ENCODE assay signal across 21 cellular contexts in genomic region chr7:149881328-149882263, GRCh38. TPM values are rescaled to one million over a fixed set of nuclear protein-coding genes. Genes with fewer than 3 reads are reported as not detected.
DNase-seq lines count a peak whose midpoint lies in the region; ATAC-seq and TF ChIP-seq lines count a peak whose summit lies in the region.
"Had no signal": no experiment of that assay in that cellular context is flagged by ENCODE, and none has a peak within 500 bp of the region (broad histone marks: within the 10 kb centered on the region; RNA-seq: fewer than 3 reads in every experiment).

No MANE protein-coding gene starts in this region.

- peaks cover 2% of the 10 kb centered on the region for H3K36me3 Mint-ChIP-seq in activated naive CD4-positive, alpha-beta T cell treated with anti-CD3 and anti-CD28 coated beads, Interleukin-2, amount 50 U/mL, for 24 hours
- peaks cover 20% of the 10 kb centered on the region for H3K36me3 Mint-ChIP-seq in activated naive CD4-positive, alpha-beta T cell treated with anti-CD3 and anti-CD28 coated beads, Interleukin-2, amount 10 ng/mL, durations not matched to agents 7 days and 5 days
- peaks cover 38% of the 10 kb centered on the region for H3K36me3 Mint-ChIP-seq in stimulated activated effector memory CD8-positive, alpha-beta T cell treated with anti-CD3 and anti-CD28 coated beads, Interleukin-12 subunit alpha, Interleukin-12 subunit beta, amount 100 ng/mL, for 72 hours
- H3K36me3 Mint-ChIP-seq: activated naive CD8-positive, alpha-beta T cell had no signal

- peaks cover 32% of the 10 kb centered on the region for H3K4me1 Mint-ChIP-seq in activated naive CD4-positive, alpha-beta T cell treated with anti-CD3 and anti-CD28 coated beads, Interleukin-2, amount 50 U/mL, for 24 hours
- peaks cover 26% of the 10 kb centered on the region for H3K4me1 Mint-ChIP-seq in activated naive CD4-positive, alpha-beta T cell treated with anti-CD3 and anti-CD28 coated beads, Interleukin-2, amount 10 ng/mL, durations not matched to agents 7 days and 5 days
- peaks cover 22% of the 10 kb centered on the region for H3K4me1 Mint-ChIP-seq in stimulated activated effector memory CD8-positive, alpha-beta T cell treated with anti-CD3 and anti-CD28 coated beads, Interleukin-12 subunit alpha, Interleukin-12 subunit beta, amount 100 ng/mL, for 72 hours

- H3K27ac ChIP-seq in WERI-Rb-1, result peak overlapping the region; percentile 46; the same call in 1 of the 2 replicates

- ATAC-seq in stimulated activated effector memory CD8-positive, alpha-beta T cell treated with anti-CD3 and anti-CD28 coated beads, Interleukin-12 subunit alpha, Interleukin-12 subunit beta, amount 100 ng/mL, for 72 hours, result no peak
- ATAC-seq: GM23338; stimulated activated naive CD8-positive, alpha-beta T cell treated with anti-CD3 and anti-CD28 coated beads, Interleukin-15, Interleukin-2, amounts not matched to agents 100 U/mL and 50 U/mL, for 24 hours; T-helper 17 cell had no signal

- no peak overlapping the region for H3K4me3 ChIP-seq in WERI-Rb-1 (ENCODE audit: low read depth, low read length)
- H3K4me3 ChIP-seq: GM23338 had no signal

- H3K27me3 ChIP-seq in WERI-Rb-1 (ENCODE audit: insufficient read depth, low read depth, severe bottlenecking), result no peaks in the 10 kb centered on the region

- peaks cover 4% of the 10 kb centered on the region for H3K36me3 ChIP-seq in WERI-Rb-1

- H3K27me3 Mint-ChIP-seq in activated naive CD4-positive, alpha-beta T cell treated with anti-CD3 and anti-CD28 coated beads, Interleukin-2, amount 50 U/mL, for 24 hours, result no peaks in the 10 kb centered on the region
- H3K27me3 Mint-ChIP-seq in activated naive CD4-positive, alpha-beta T cell treated with anti-CD3 and anti-CD28 coated beads, Interleukin-2, amount 10 ng/mL, durations not matched to agents 7 days and 5 days, result no peaks in the 10 kb centered on the region
- H3K27me3 Mint-ChIP-seq: activated naive CD8-positive, alpha-beta T cell; T-helper 17 cell had no signal

- TF ChIP-seq CTCF in WERI-Rb-1 (IDR thresholded peaks at IDR 0.05; ENCODE audit: low read depth, low read length) (no peak), GM10266 (IDR thresholded peaks at IDR 0.05; ENCODE audit: control insufficient read depth, insufficient read depth, low read depth, missing control alignments) (no peak)

- H3K9me3 Mint-ChIP-seq in activated naive CD4-positive, alpha-beta T cell treated with anti-CD3 and anti-CD28 coated beads, Interleukin-2, amount 50 U/mL, for 24 hours, result no peaks in the 10 kb centered on the region
- H3K9me3 Mint-ChIP-seq in activated naive CD4-positive, alpha-beta T cell treated with anti-CD3 and anti-CD28 coated beads, Interleukin-2, amount 10 ng/mL, durations not matched to agents 7 days and 5 days, result no peaks in the 10 kb centered on the region
- no peaks in the 10 kb centered on the region for H3K9me3 Mint-ChIP-seq in stimulated activated effector memory CD8-positive, alpha-beta T cell treated with anti-CD3 and anti-CD28 coated beads, Interleukin-12 subunit alpha, Interleukin-12 subunit beta, amount 100 ng/mL, for 72 hours
- H3K9me3 Mint-ChIP-seq: GM23338 had no signal

- CTCF ChIA-PET in activated naive CD4-positive, alpha-beta T cell treated with anti-CD3 and anti-CD28 coated beads, Interleukin-2, amount 10 ng/mL, durations not matched to agents 7 days and 5 days (lab: Charles Lee), result interaction anchor here (3.0 kb wide), 1 partner anchor 74 kb away, joined by 10 read pairs; no protein-coding TSS in a partner anchor

- H3K27ac Mint-ChIP-seq in activated naive CD4-positive, alpha-beta T cell treated with anti-CD3 and anti-CD28 coated beads, Interleukin-2, amount 50 U/mL, for 24 hours, result peak overlapping the region; percentile 72
- H3K27ac Mint-ChIP-seq in activated naive CD4-positive, alpha-beta T cell treated with anti-CD3 and anti-CD28 coated beads, Interleukin-2, amount 10 ng/mL, durations not matched to agents 7 days and 5 days, result no peak overlapping the region
- H3K27ac Mint-ChIP-seq in stimulated activated effector memory CD8-positive, alpha-beta T cell treated with anti-CD3 and anti-CD28 coated beads, Interleukin-12 subunit alpha, Interleukin-12 subunit beta, amount 100 ng/mL, for 72 hours, result peak overlapping the region; percentile 78
- H3K27ac Mint-ChIP-seq: activated naive CD8-positive, alpha-beta T cell; GM23338; T-helper 17 cell had no signal

- DNase-seq in activated naive CD4-positive, alpha-beta T cell treated with anti-CD3 and anti-CD28 coated beads, Interleukin-2, amount 10 ng/mL, durations not matched to agents 7 days and 5 days, result no peak
- DNase-seq in WERI-Rb-1 (no peak), mucosa of gallbladder (ENCODE audit: low spot score) (peak; percentile 8), NCI-H1092 (lab: John Stamatoyannopoulos, UW) (no peak), GM10266 (ENCODE audit: extremely low spot score) (no peak)
- DNase-seq in stimulated activated effector memory CD8-positive, alpha-beta T cell treated with anti-CD3 and anti-CD28 coated beads, Interleukin-12 subunit alpha, Interleukin-12 subunit beta, amount 100 ng/mL, for 72 hours (ENCODE audit: low spot score in 2 of 2), result peak in 1 of 2 donors; percentile 30
- no peak for DNase-seq in stimulated activated CD4-positive, alpha-beta T cell treated with anti-CD3 and anti-CD28 coated beads, Interleukin-2, amount 100 ng/mL, for 24 hours
- DNase-seq: activated CD4-positive, alpha-beta T cell treated with anti-CD3 and anti-CD28 coated beads, Interleukin-2, amount 50 U/mL, for 48 hours; Calu3; dermis blood vessel endothelial cell; EL; Karpas-422; mesendoderm; NCI-H1105; NCI-H524 treated with DMSO at 0.1 percent for 48 hours; SHP77 treated with DMSO at 0.1 percent for 48 hours; stimulated activated naive CD8-positive, alpha-beta T cell treated with anti-CD3 and anti-CD28 coated beads, Interleukin-15, Interleukin-2, amounts not matched to agents 100 U/mL and 50 U/mL, for 24 hours; T-helper 17 cell had no signal

- no peak overlapping the region for H3K4me3 Mint-ChIP-seq in activated naive CD4-positive, alpha-beta T cell treated with anti-CD3 and anti-CD28 coated beads, Interleukin-2, amount 50 U/mL, for 24 hours
- no peak overlapping the region for H3K4me3 Mint-ChIP-seq in activated naive CD4-positive, alpha-beta T cell treated with anti-CD3 and anti-CD28 coated beads, Interleukin-2, amount 10 ng/mL, durations not matched to agents 7 days and 5 days
- H3K4me3 Mint-ChIP-seq in stimulated activated effector memory CD8-positive, alpha-beta T cell treated with anti-CD3 and anti-CD28 coated beads, Interleukin-12 subunit alpha, Interleukin-12 subunit beta, amount 100 ng/mL, for 72 hours, result no peak overlapping the region
- H3K4me3 Mint-ChIP-seq: activated naive CD8-positive, alpha-beta T cell; GM23338; T-helper 17 cell had no signal

- H3K9me3 ChIP-seq in WERI-Rb-1 (ENCODE audit: severe bottlenecking), result no peaks in the 10 kb centered on the region

RNA-seq across cellular contexts. Expression of gene ATP6V0E2, which starts 7.8 kb away (rescaled TPM):
- 47.0 TPM for total RNA-seq in mucosa of gallbladder

RNA-seq across cellular contexts. Expression of gene ZNF862, which starts 43.4 kb away (rescaled TPM):
- 31.3 TPM for total RNA-seq in mucosa of gallbladder
